Comparison of ENCODE assay signal across 13 cellular contexts in genomic region chr3:33174711-33175409, GRCh38. TPM values are rescaled to one million over a fixed set of nuclear protein-coding genes. Genes with fewer than 3 reads are reported as not detected.
"Had no signal": no experiment of that assay in that cellular context is flagged by ENCODE, and none has a peak within 500 bp of the region (broad histone marks: within the 10 kb centered on the region; RNA-seq: fewer than 3 reads in every experiment).

No MANE protein-coding gene starts in this region.

- H3K4me1 ChIP-seq: breast epithelium, gastrocnemius medialis, upper lobe of left lung had no signal

- H3K9me3 ChIP-seq: gastrocnemius medialis, upper lobe of left lung had no signal

- ATAC-seq: gastrocnemius medialis, left lobe of liver had no signal

- DNase-seq: activated CD4-positive, alpha-beta T cell treated with anti-CD3 and anti-CD28 coated beads, Interleukin-2, amount 50 U/mL, for 4 hours; activated naive CD4-positive, alpha-beta T cell; activated naive CD8-positive, alpha-beta T cell treated with anti-CD3 and anti-CD28 coated beads, Interleukin-2, amount 10 ng/mL, durations not matched to agents 7 days and 5 days; erythroblast; gastrocnemius medialis; head of caudate nucleus; occipital lobe; stimulated activated naive CD4-positive, alpha-beta T cell treated with Interleukin-2 at 50 U/mL for 16 hours had no signal

- H3K27ac ChIP-seq: breast epithelium, gastrocnemius medialis, upper lobe of left lung had no signal

- H3K4me3 ChIP-seq: breast epithelium, coronary artery, gastrocnemius medialis, upper lobe of left lung had no signal

- H3K36me3 ChIP-seq: breast epithelium, gastrocnemius medialis, upper lobe of left lung had no signal

- H3K27ac Mint-ChIP-seq: activated naive CD8-positive, alpha-beta T cell treated with anti-CD3 and anti-CD28 coated beads, Interleukin-2, amount 10 ng/mL, durations not matched to agents 7 days and 5 days had no signal

- H3K27me3 ChIP-seq: breast epithelium, gastrocnemius medialis, upper lobe of left lung had no signal

- H3K4me3 Mint-ChIP-seq: activated naive CD8-positive, alpha-beta T cell treated with anti-CD3 and anti-CD28 coated beads, Interleukin-2, amount 10 ng/mL, durations not matched to agents 7 days and 5 days had no signal

RNA-seq across cellular contexts. Expression of gene SUSD5, which starts 43.8 kb away (rescaled TPM):
- total RNA-seq: activated naive CD8-positive, alpha-beta T cell treated with anti-CD3 and anti-CD28 coated beads, Interleukin-2, amount 10 ng/mL, durations not matched to agents 7 days and 5 days; T-helper 2 cell treated with Interferon-gamma antibody and Interleukin-4, amounts not matched to agents 100 ng/mL and 5 ng/mL, for 36 hours had no signal
